ENCODE assay signal across 8 cellular contexts in genomic region chr3:38706961-38707360, GRCh38. TPM values are rescaled to one million over a fixed set of nuclear protein-coding genes. Genes with fewer than 3 reads are reported as not detected.
"Had no signal": no experiment of that assay in that cellular context is flagged by ENCODE, and none has a peak within 500 bp of the region (broad histone marks: within the 10 kb centered on the region; RNA-seq: fewer than 3 reads in every experiment).

No MANE protein-coding gene starts in this region.

- H3K27ac ChIP-seq: HL-60 had no signal

- H3K4me3 ChIP-seq: K562 had no signal

- H3K4me3 Mint-ChIP-seq: IgD-negative memory B cell had no signal

- DNase-seq: IMR-90, KBM-7, KG1 had no signal

- H3K9me3 Mint-ChIP-seq: IgD-negative memory B cell had no signal

- H3K4me1 Mint-ChIP-seq: IgD-negative memory B cell had no signal

- H3K27ac Mint-ChIP-seq: IgD-negative memory B cell had no signal

- H3K36me3 Mint-ChIP-seq: IgD-negative memory B cell had no signal

RNA-seq across cellular contexts. Expression of gene SCN5A, which starts 57.5 kb away (rescaled TPM):
- total RNA-seq: HepG2, HT-29 had no signal
- polyA plus RNA-seq: IgD-negative memory B cell had no signal
